Comparison of ENCODE assay signal across 16 cellular contexts in the genomic region with DNA sequence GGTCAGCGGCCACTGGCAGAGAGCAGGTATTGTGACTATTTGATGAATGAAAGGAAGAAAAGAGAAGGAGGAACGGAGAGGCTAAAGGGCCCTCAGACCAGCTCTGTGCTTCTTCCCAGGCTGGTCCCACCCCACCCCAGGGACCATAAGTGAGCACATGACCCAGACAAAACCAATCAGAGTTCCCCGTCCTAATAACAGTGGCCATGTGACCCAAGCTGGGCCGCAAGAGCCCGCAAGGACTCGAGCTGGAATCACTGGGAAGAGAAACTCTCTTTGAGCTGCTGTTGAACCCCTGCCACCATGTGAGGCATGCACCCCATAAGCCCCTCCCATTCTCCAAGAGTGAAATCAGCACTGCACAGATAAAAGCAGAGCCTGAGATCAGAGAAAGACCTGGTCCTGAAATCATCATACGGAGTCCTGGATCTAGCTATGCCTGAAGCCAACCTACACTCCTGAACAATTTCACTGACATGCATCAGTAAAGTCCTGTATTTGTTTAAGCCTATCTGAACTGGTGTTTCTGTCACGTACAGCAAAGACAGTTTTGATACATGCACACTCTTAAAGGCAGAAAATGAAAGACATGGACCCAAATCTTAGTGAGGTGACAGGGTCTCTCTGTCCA.
DNase-seq lines count a peak whose midpoint lies in the region; ATAC-seq, FAIRE-seq and TF ChIP-seq lines count a peak whose summit lies in the region.
"Had no signal": no experiment of that assay in that cellular context is flagged by ENCODE, and none has a peak within 500 bp of the region (broad histone marks: within the 10 kb centered on the region; RNA-seq: fewer than 3 reads in every experiment).

No MANE protein-coding gene starts in this region.

- H3K36me3 ChIP-seq in mucosa of descending colon (ENCODE audit: low read depth) = no peaks in the 10 kb centered on the region

- H3K9me3 Mint-ChIP-seq in memory B cell (no peaks in the 10 kb centered on the region), type B pancreatic cell (no peaks in the 10 kb centered on the region)

- peak; percentile 58 for FAIRE-seq in GM12892 (lab: Jason Lieb, UNC)
- FAIRE-seq: G401.6 had no signal

- no peak for TF ChIP-seq POLR2A in GM12892 (IDR thresholded peaks at IDR 0.05; ENCODE audit: low read depth, low read length)

- ATAC-seq in memory B cell (ENCODE audit: low read depth) = no peak
- no peak for ATAC-seq in mucosa of descending colon
- ATAC-seq: foreskin keratinocyte, left lung had no signal

- H3K27ac Mint-ChIP-seq in memory B cell (peak overlapping the region; percentile 21), type B pancreatic cell (no peak overlapping the region)
- H3K27ac Mint-ChIP-seq: progenitor cell of endocrine pancreas had no signal

- TF ChIP-seq CTCF in mucosa of descending colon (IDR thresholded peaks at IDR 0.05) (no peak), type B pancreatic cell (conservative IDR thresholded peaks at IDR 0.05) (no peak)

- H3K4me3 ChIP-seq in mucosa of descending colon = no peak overlapping the region
- H3K4me3 ChIP-seq: left lung had no signal

- H3K27me3 Mint-ChIP-seq in memory B cell (no peaks in the 10 kb centered on the region), type B pancreatic cell (peaks cover 2% of the 10 kb centered on the region)
- H3K27me3 Mint-ChIP-seq: progenitor cell of endocrine pancreas had no signal

- H3K4me1 ChIP-seq in mucosa of descending colon (ENCODE audit: low read depth) = peaks cover 14% of the 10 kb centered on the region
- H3K4me1 ChIP-seq: foreskin keratinocyte had no signal

- peak; percentile 85 for DNase-seq in Ammon's horn (ENCODE audit: low spot score)
- no peak for DNase-seq in GM12892 (ENCODE audit: insufficient read length)
- peak in 37 of 58 donors; percentile 21 to 84 (median 49) for DNase-seq in anterior cingulate cortex (lab: John Stamatoyannopoulos, UW)
- DNase-seq in memory B cell (ENCODE audit: low spot score in 2 of 2) = no peak
- DNase-seq in NCI-H2227 treated with DMSO at 0.1 percent for 48 hours (lab: John Stamatoyannopoulos, UW) = no peak
- DNase-seq in mucosa of descending colon = no peak
- DNase-seq in type B pancreatic cell (ENCODE audit: extremely low spot score, unreplicated experiment) = no peak
- no peak for DNase-seq in NCI-H1417 (lab: John Stamatoyannopoulos, UW)
- DNase-seq: activated gamma-delta T cell treated with Interleukin-2 at 50 U/mL for 16 hours; foreskin keratinocyte; left lung; NCI-H146; NCI-H69; stimulated activated naive CD4-positive, alpha-beta T cell treated with Interleukin-2 at 50 U/mL for 16 hours had no signal

- H3K4me3 Mint-ChIP-seq in memory B cell (no peak overlapping the region), type B pancreatic cell (no peak overlapping the region)

- intact Hi-C loops in mucosa of descending colon (cut with DNase I, micrococcal nuclease) = no loop called here

- no peaks in the 10 kb centered on the region for H3K9me3 ChIP-seq in mucosa of descending colon
- H3K9me3 ChIP-seq: left lung had no signal

- peaks cover 52% of the 10 kb centered on the region for H3K4me1 Mint-ChIP-seq in memory B cell
- H3K4me1 Mint-ChIP-seq in type B pancreatic cell (ENCODE audit: unreplicated experiment) = peaks cover 22% of the 10 kb centered on the region

- H3K36me3 Mint-ChIP-seq in memory B cell (peaks cover 31% of the 10 kb centered on the region), type B pancreatic cell (no peaks in the 10 kb centered on the region)

Comparison
In these comparisons a context has a peak if more than half of its experiments do, and no peak if none do; other contexts are left out.
1. DNase-seq: peak in Ammon's horn (single experiment) and anterior cingulate cortex (37 of 58); none in GM12892 (single experiment), memory B cell (0 of 2), NCI-H2227 treated with DMSO at 0.1 percent for 48 hours (single experiment), mucosa of descending colon (0 of 3), type B pancreatic cell (single experiment) and NCI-H1417 (0 of 3).